ENCODE assay signal across 19 cellular contexts in the genomic region with DNA sequence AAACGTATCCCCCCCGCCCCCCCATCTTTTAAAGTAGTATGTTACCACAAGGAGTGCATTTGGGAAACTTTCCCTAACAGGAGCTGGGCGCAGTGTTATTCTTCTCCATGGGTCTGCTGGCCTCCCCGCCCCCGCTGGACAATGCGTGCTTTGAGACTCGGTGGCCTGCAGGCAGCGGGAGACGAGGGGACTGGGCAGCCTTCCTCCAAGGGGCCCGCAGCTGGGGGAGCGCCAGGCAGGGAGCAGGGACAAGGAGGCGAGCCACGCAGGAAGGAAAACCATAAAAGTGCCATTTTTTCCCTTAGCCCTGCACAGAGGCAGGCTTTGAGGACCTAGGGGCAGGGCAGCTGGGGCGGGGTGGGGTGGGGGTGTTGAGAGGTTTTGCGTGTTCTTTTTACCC. TPM values are rescaled to one million over a fixed set of nuclear protein-coding genes. Genes with fewer than 3 reads are reported as not detected.
A peak's percentile ranks its signal among the peaks of the same experiment; 100 is the strongest.
DNase-seq lines count a peak whose midpoint lies in the region; ATAC-seq and TF ChIP-seq lines count a peak whose summit lies in the region.
"Had no signal": no experiment of that assay in that cellular context is flagged by ENCODE, and none has a peak within 500 bp of the region (broad histone marks: within the 10 kb centered on the region; RNA-seq: fewer than 3 reads in every experiment).

No MANE protein-coding gene starts in this region.

- peaks cover 9% of the 10 kb centered on the region; the same call in 1 of the 2 replicates for H3K27me3 ChIP-seq in H9 (ENCODE audit: insufficient read depth, low read length)
- peaks cover 74% of the 10 kb centered on the region for H3K27me3 ChIP-seq in iPS-20b (ENCODE audit: insufficient read depth, low read length)
- H3K27me3 ChIP-seq in SJCRH30, result no peaks in the 10 kb centered on the region
- H3K27me3 ChIP-seq: SJSA1, testis had no signal

- ATAC-seq in GM21786 (IDR thresholded peaks at IDR 0.05; ENCODE audit: unreplicated experiment), result no peak
- no peak for ATAC-seq in GM19328 (IDR thresholded peaks at IDR 0.05; ENCODE audit: unreplicated experiment)
- ATAC-seq: PC-3 had no signal

- no peak overlapping the region for H2AFZ ChIP-seq in H9 (ENCODE audit: low read length)
- H2AFZ ChIP-seq: GM23248 had no signal

- no peak overlapping the region for H2BK15ac ChIP-seq in H9 (ENCODE audit: low read depth, low read length)

- no peak overlapping the region for H3K27ac Mint-ChIP-seq in H9
- H3K27ac Mint-ChIP-seq: activated naive CD4-positive, alpha-beta T cell treated with anti-CD3 and anti-CD28 coated beads for 36 hours had no signal

- H3K36me3 ChIP-seq in iPS-20b (ENCODE audit: insufficient read depth, low read depth, low read length) (no peaks in the 10 kb centered on the region; the same call in 1 of the 2 replicates), SJCRH30 (no peaks in the 10 kb centered on the region)
- H3K36me3 ChIP-seq: SJSA1 had no signal

- peak overlapping the region; percentile 64; the same call in 1 of the 2 replicates for H3K4me3 ChIP-seq in iPS-20b (ENCODE audit: low read length)
- no peak overlapping the region for H3K4me3 ChIP-seq in SJCRH30
- H3K4me3 ChIP-seq: GM23248 had no signal

- peaks cover 2% of the 10 kb centered on the region for H3K27me3 Mint-ChIP-seq in H9 (ENCODE audit: low read depth)

- H3K79me2 ChIP-seq in H9 (ENCODE audit: insufficient read depth, low read length), result no peaks in the 10 kb centered on the region

- no peaks in the 10 kb centered on the region; a peak in 1 of 5 replicates for H3K9me3 Mint-ChIP-seq in H9

- peaks cover 0 to 24% (median 20%) of the 10 kb centered on the region in 3 experiments; a peak in 4 of 7 replicates for H3K36me3 Mint-ChIP-seq in H9 (ENCODE audit: insufficient read depth in 1 of 3, low read depth in 3 of 3)

- H2AK5ac ChIP-seq in H9 (ENCODE audit: insufficient read length, low read length), result no peak overlapping the region

- WGBS in H9 (ENCODE audit: extremely low coverage, insufficient read length, low lambda C conversion rate), result no CpG with 5 or more reads among the region's 15 CpGs

- H3K56ac ChIP-seq in H9 (ENCODE audit: insufficient read length, low read depth, low read length), result no peak overlapping the region

- H3K14ac ChIP-seq in H9 (ENCODE audit: insufficient read depth, low read length), result no peak overlapping the region

- H3K79me1 ChIP-seq in H9 (ENCODE audit: insufficient read depth, low read depth, low read length, poor library complexity, severe bottlenecking), result no peaks in the 10 kb centered on the region

- no peaks in the 10 kb centered on the region for H4K20me1 ChIP-seq in H9 (ENCODE audit: control insufficient read depth, insufficient read depth, insufficient read length)

- H3K23ac ChIP-seq in H9 (ENCODE audit: insufficient read length, low read depth, low read length), result no peak overlapping the region

- no peak overlapping the region for H2BK12ac ChIP-seq in H9 (ENCODE audit: insufficient read length, low read depth, low read length)

- peak overlapping the region; percentile 97 for H3K4me2 ChIP-seq in H9 (ENCODE audit: insufficient read depth, insufficient read length, low read length)

- TF ChIP-seq CTCF in H9 (conservative IDR thresholded peaks at IDR 0.05), result no peak

- no peak overlapping the region for H4K91ac ChIP-seq in H9 (ENCODE audit: insufficient read length, low read depth, low read length)

- H3K4me1 ChIP-seq in H9 (ENCODE audit: insufficient read depth, low read length), result peaks cover 33% of the 10 kb centered on the region
- peaks cover 65% of the 10 kb centered on the region for H3K4me1 ChIP-seq in iPS-20b (ENCODE audit: insufficient read depth, low read length)
- H3K4me1 ChIP-seq in SJCRH30, result peaks cover 4% of the 10 kb centered on the region; the same call in 1 of the 2 replicates

- H3K23me2 ChIP-seq in H9 (ENCODE audit: insufficient read length, low read depth, low read length, poor library complexity, severe bottlenecking), result peaks cover 32% of the 10 kb centered on the region

- H3K18ac ChIP-seq in H9 (ENCODE audit: insufficient read length, low read depth, low read length), result no peak overlapping the region

- H2BK20ac ChIP-seq in H9 (ENCODE audit: low read depth, low read length, poor library complexity, severe bottlenecking), result no peak overlapping the region

- H3T11ph ChIP-seq in H9 (ENCODE audit: low read length), result no peak overlapping the region

- H3K9ac ChIP-seq in H9 (ENCODE audit: extremely low read depth, insufficient read length, low read length) (no peak overlapping the region), iPS-20b (ENCODE audit: low read depth, low read length) (no peak overlapping the region)
- H3K9ac ChIP-seq: GM23248 had no signal

- H4K5ac ChIP-seq in H9 (ENCODE audit: insufficient read length, low read depth, low read length), result no peak overlapping the region

- peaks cover 80 to 89% of the 10 kb centered on the region in 2 experiments for H3K4me1 Mint-ChIP-seq in H9

- no peak overlapping the region for H3K4ac ChIP-seq in H9 (ENCODE audit: low read depth, low read length)

- H3K27ac ChIP-seq in H9 (ENCODE audit: insufficient read length, low read depth, low read length), result no peak overlapping the region
- H3K27ac ChIP-seq in cingulate gyrus (ENCODE audit: low read depth, low read length), result peak overlapping the region; percentile 89
- H3K27ac ChIP-seq in iPS-20b (ENCODE audit: low read length), result no peak overlapping the region
- H3K27ac ChIP-seq in SJCRH30, result no peak overlapping the region
- H3K27ac ChIP-seq: GM23248, testis had no signal

- peak overlapping the region; percentile 71 to 73; a peak in 3 of 5 replicates for H3K4me3 Mint-ChIP-seq in H9
- H3K4me3 Mint-ChIP-seq: activated naive CD4-positive, alpha-beta T cell treated with anti-CD3 and anti-CD28 coated beads for 36 hours had no signal

- DNase-seq in H9 (no peak), retina (peak; percentile 70), NCI-H226 (no peak), SJCRH30 (no peak)
- DNase-seq: activated CD8-positive, alpha-beta memory T cell treated with anti-CD3 and anti-CD28 coated beads, Interleukin-2, amount 50 U/mL, for 4 hours; activated naive CD4-positive, alpha-beta T cell treated with anti-CD3 and anti-CD28 coated beads for 36 hours; GDM1; GM23248; PC-3; stimulated activated CD4-positive, alpha-beta T cell treated with anti-CD3 and anti-CD28 coated beads, Interleukin-4, amount 100 ng/mL, for 1 hour; T1000; testis had no signal

- no peak overlapping the region for H2BK5ac ChIP-seq in H9 (ENCODE audit: insufficient read length, low read length)

- H3K9me3 ChIP-seq in H9 (ENCODE audit: control insufficient read depth, low read depth, low read length) (no peaks in the 10 kb centered on the region), iPS-20b (ENCODE audit: insufficient read depth, low read depth, low read length) (no peaks in the 10 kb centered on the region), SJCRH30 (replicated peaks) (no peaks in the 10 kb centered on the region)
- H3K9me3 ChIP-seq: SJSA1, testis had no signal

- no peak overlapping the region for H2BK120ac ChIP-seq in H9 (ENCODE audit: low read depth, low read length, poor library complexity, severe bottlenecking)

- H4K8ac ChIP-seq in H9 (replicated peaks; ENCODE audit: insufficient read length, low read depth, low read length), result no peak overlapping the region

RNA-seq across cellular contexts. Expression of a gene that starts 14.1 kb away (rescaled TPM):
- total RNA-seq in H9 (2021), result 307 and 316 TPM in 2 replicates
- 4.7 and 5.4 TPM in 2 replicates for total RNA-seq in SJCRH30 (2014; rRNA removed; shearing (Covaris generic))
- total RNA-seq: activated naive CD4-positive, alpha-beta T cell treated with anti-CD3 and anti-CD28 coated beads for 36 hours; epithelial cell of proximal tubule; GM23248; omental fat pad; PC-3 had no signal

Comparison
In these comparisons a context has a peak if more than half of its experiments do, and no peak if none do; other contexts are left out.
1. RNA of a gene that starts 14.1 kb away (total RNA-seq): 307 to 316 TPM in H9; 4.7 to 5.4 TPM in SJCRH30; every median in the first group is over 10 times any median in the second.